ENCODE assay signal across 9 cellular contexts in the genomic region with DNA sequence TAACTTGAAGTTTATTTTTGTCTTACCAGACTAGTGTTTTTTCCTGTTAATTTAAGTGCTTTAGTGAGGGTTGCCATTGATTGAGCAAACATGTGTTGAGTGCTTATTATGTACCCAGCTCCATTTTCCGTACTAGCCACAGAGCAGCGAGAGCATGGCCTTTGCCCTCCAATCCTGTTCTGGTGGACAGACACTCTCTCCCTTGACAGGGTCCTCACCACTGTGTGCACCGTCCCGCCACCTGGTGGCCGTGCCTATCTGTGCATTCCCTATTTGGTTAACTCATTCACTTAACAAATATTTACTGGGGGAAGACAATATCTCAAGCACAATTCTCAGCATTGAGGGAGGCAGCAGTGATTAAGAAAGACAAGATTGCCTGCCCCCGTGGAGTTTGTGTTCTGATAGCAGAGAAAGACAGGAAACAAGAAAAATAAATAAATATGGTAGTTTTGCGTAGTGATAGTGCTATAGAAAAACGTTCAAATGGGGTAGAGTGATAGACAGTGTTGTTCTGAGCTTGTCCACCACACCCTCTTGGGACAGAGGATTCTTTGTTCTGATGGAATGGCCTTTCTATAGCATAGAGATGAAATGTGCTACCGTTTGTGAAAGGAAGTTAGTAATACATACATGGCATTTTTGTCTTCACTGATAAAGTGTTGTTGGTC. TPM values are rescaled to one million over a fixed set of nuclear protein-coding genes. Genes with fewer than 3 reads are reported as not detected.
DNase-seq lines count a peak whose midpoint lies in the region; ATAC-seq and TF ChIP-seq lines count a peak whose summit lies in the region.
"Had no signal": no experiment of that assay in that cellular context is flagged by ENCODE, and none has a peak within 500 bp of the region (broad histone marks: within the 10 kb centered on the region; RNA-seq: fewer than 3 reads in every experiment).

No MANE protein-coding gene starts in this region.

- no peak overlapping the region for H3K27ac Mint-ChIP-seq in activated CD4-positive, alpha-beta T cell treated with anti-CD3 and anti-CD28 coated beads, Interleukin-2, amount 10 ng/mL, durations not matched to agents 7 days and 5 days
- no peak overlapping the region for H3K27ac Mint-ChIP-seq in nephron

- no peaks in the 10 kb centered on the region for H3K27me3 ChIP-seq in MG63
- no peaks in the 10 kb centered on the region for H3K27me3 ChIP-seq in vagina

- H3K36me3 Mint-ChIP-seq in activated CD4-positive, alpha-beta T cell treated with anti-CD3 and anti-CD28 coated beads, Interleukin-2, amount 10 ng/mL, durations not matched to agents 7 days and 5 days (ENCODE audit: low read depth) = peaks cover 3% of the 10 kb centered on the region
- H3K36me3 Mint-ChIP-seq in nephron (ENCODE audit: low read depth) = no peaks in the 10 kb centered on the region

- H3K36me3 ChIP-seq in MG63 = no peaks in the 10 kb centered on the region
- no peaks in the 10 kb centered on the region for H3K36me3 ChIP-seq in vagina

- no peak overlapping the region for H3K27ac ChIP-seq in vagina

- H3K4me3 ChIP-seq in MG63 (no peak overlapping the region), epithelial cell of esophagus (ENCODE audit: low read length) (no peak overlapping the region), vagina (no peak overlapping the region)

- TF ChIP-seq POLR2A in vagina (IDR thresholded peaks at IDR 0.05) = no peak

- POLR2A ChIA-PET in activated CD4-positive, alpha-beta T cell treated with anti-CD3 and anti-CD28 coated beads, Interleukin-2, amount 10 ng/mL, durations not matched to agents 7 days and 5 days (lab: Charles Lee) = no interaction called here

- CTCF ChIA-PET in activated CD4-positive, alpha-beta T cell treated with anti-CD3 and anti-CD28 coated beads, Interleukin-2, amount 10 ng/mL, durations not matched to agents 7 days and 5 days (lab: Charles Lee) = interaction anchor here (0.9 to 2.6 kb wide), 4 partner anchors 12 to 28 kb away, joined by 3 to 7 read pairs (median 4); no protein-coding TSS in a partner anchor

- in situ Hi-C loops in Caki2 (cut with HindIII; ENCODE audit: low pct_unique_long_range_greater_than_20kb, low sequenced_read_pairs) = no loop called here

- no peaks in the 10 kb centered on the region for H3K9me3 Mint-ChIP-seq in activated CD4-positive, alpha-beta T cell treated with anti-CD3 and anti-CD28 coated beads, Interleukin-2, amount 10 ng/mL, durations not matched to agents 7 days and 5 days
- H3K9me3 Mint-ChIP-seq in nephron = no peaks in the 10 kb centered on the region

- TF ChIP-seq CTCF in epithelial cell of esophagus (IDR thresholded peaks at IDR 0.05; ENCODE audit: insufficient read depth, low read depth, low read length, missing control alignments) (peak; percentile 93), nephron (IDR thresholded peaks at IDR 0.05; ENCODE audit: unreplicated experiment in 3 of 3) (peak; percentile 60 to 74 (median 66)), vagina (IDR thresholded peaks at IDR 0.05) (peak; percentile 38 to 63 (median 51))

- H3K27me3 Mint-ChIP-seq in activated CD4-positive, alpha-beta T cell treated with anti-CD3 and anti-CD28 coated beads, Interleukin-2, amount 10 ng/mL, durations not matched to agents 7 days and 5 days = no peaks in the 10 kb centered on the region
- H3K27me3 Mint-ChIP-seq in nephron (ENCODE audit: low read depth) = peaks cover 7% of the 10 kb centered on the region

- no peak overlapping the region for H3K4me3 Mint-ChIP-seq in activated CD4-positive, alpha-beta T cell treated with anti-CD3 and anti-CD28 coated beads, Interleukin-2, amount 10 ng/mL, durations not matched to agents 7 days and 5 days
- no peak overlapping the region for H3K4me3 Mint-ChIP-seq in nephron

- H3K4me1 Mint-ChIP-seq in activated CD4-positive, alpha-beta T cell treated with anti-CD3 and anti-CD28 coated beads, Interleukin-2, amount 10 ng/mL, durations not matched to agents 7 days and 5 days = peaks cover 44% of the 10 kb centered on the region
- peaks cover 34% of the 10 kb centered on the region for H3K4me1 Mint-ChIP-seq in nephron

- intact Hi-C loops in vagina (cut with DNase I) = no loop called here

- peaks cover 26% of the 10 kb centered on the region for H3K4me1 ChIP-seq in vagina

- H3K9me3 ChIP-seq in MG63 (no peaks in the 10 kb centered on the region), vagina (no peaks in the 10 kb centered on the region)

- peak; percentile 74 for ATAC-seq in GM21360 (IDR thresholded peaks at IDR 0.05; ENCODE audit: unreplicated experiment)

- DNase-seq in Caki2 (ENCODE audit: low read depth) (peak; percentile 49), MG63 (peak; percentile 51), epithelial cell of esophagus (ENCODE audit: low read depth) (peak; percentile 67), vagina (ENCODE audit: extremely low spot score in 2 of 2) (no peak), T1000 (lab: John Stamatoyannopoulos, UW) (no peak)
- peak; percentile 65 for DNase-seq in activated CD4-positive, alpha-beta T cell treated with anti-CD3 and anti-CD28 coated beads, Interleukin-2, amount 10 ng/mL, durations not matched to agents 7 days and 5 days

RNA-seq across cellular contexts. Expression of a gene that starts 13.0 kb away (rescaled TPM):
- not detected in 2 replicates for total RNA-seq in Caki2 (2014; rRNA removed; shearing (Covaris generic); ENCODE audit: low replicate concordance)
- total RNA-seq in MG63 (2014; rRNA removed; shearing (Covaris generic); ENCODE audit: low replicate concordance) = 0.89 TPM in 1 of 2 replicates, not detected in the other
- not detected for total RNA-seq in activated CD4-positive, alpha-beta T cell treated with anti-CD3 and anti-CD28 coated beads, Interleukin-2, amount 10 ng/mL, durations not matched to agents 7 days and 5 days
- 123 TPM for total RNA-seq in vagina
- total RNA-seq: T-helper 2 cell treated with Interferon-gamma antibody and Interleukin-4, amounts not matched to agents 100 ng/mL and 5 ng/mL, for 36 hours had no signal

Comparison
In these comparisons a context has a peak if more than half of its experiments do, and no peak if none do; other contexts are left out.
1. DNase-seq: peak in Caki2 (single experiment), MG63 (single experiment), activated CD4-positive, alpha-beta T cell treated with anti-CD3 and anti-CD28 coated beads, Interleukin-2, amount 10 ng/mL, durations not matched to agents 7 days and 5 days (single experiment) and epithelial cell of esophagus (single experiment); none in vagina (0 of 2) and T1000 (single experiment).
2. RNA of a gene that starts 13.0 kb away (total RNA-seq): 123 TPM in vagina (single experiment); 0.89 TPM in MG63, not detected in Caki2 and not detected in activated CD4-positive, alpha-beta T cell treated with anti-CD3 and anti-CD28 coated beads, Interleukin-2, amount 10 ng/mL, durations not matched to agents 7 days and 5 days; every median in the first group is over 10 times any median in the second.
3. Peak in every context shown above with its lines, with median percentiles within 50 percentile points of each other: CTCF ChIP-seq.